In the genomic region with DNA sequence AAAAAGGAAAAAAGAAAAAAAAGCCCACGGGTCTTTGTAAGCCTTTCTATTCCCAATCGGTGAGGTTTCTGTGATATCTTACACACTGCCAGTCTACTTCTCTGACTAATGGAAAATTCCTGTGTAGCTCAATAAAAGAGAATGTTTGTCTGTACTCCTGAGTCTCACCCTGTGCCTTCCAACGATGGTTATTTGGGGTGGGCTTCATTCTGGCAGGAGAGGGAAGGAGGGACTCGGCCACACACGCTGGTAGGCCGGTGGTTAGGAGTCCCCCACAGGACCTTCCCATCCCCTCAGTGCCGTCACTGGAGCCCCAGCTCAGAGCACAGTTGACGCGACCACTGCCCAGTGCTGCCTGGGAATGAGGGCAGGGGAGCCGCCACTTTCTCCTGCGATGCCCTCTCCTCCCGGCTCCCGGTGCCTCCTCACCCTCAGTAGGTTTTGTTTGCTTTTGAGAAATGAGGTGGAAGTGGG, we compare ENCODE assay signal across 8 cellular contexts.
DNase-seq lines count a peak whose midpoint lies in the region; ATAC-seq and TF ChIP-seq lines count a peak whose summit lies in the region.

No MANE protein-coding gene starts in this region.

- no peak for DNase-seq in Right ventricle myocardium inferior (ENCODE audit: missing footprints)
- no peak for DNase-seq in cardiac septum (ENCODE audit: low spot score)
- DNase-seq in activated CD4-positive, alpha-beta memory T cell treated with anti-CD3 and anti-CD28 coated beads for 36 hours = peak; percentile 8
- DNase-seq in foreskin fibroblast = peak; percentile 18 to 52
- no peak for DNase-seq in prostate gland (ENCODE audit: low spot score)
- no peak for DNase-seq in hypothalamus (lab: John Stamatoyannopoulos, UW)
- DNase-seq in NCI-H226 = no peak
- no peak for DNase-seq in NCI-H1105 (lab: John Stamatoyannopoulos, UW)

- TF ChIP-seq CTCF in foreskin fibroblast (IDR thresholded peaks at IDR 0.05; ENCODE audit: low read depth, low read length) (no peak), prostate gland (IDR thresholded peaks at IDR 0.05) (no peak)

- TF ChIP-seq POLR2A in prostate gland (IDR thresholded peaks at IDR 0.05) = no peak

- CTCF ChIA-PET in activated CD4-positive, alpha-beta memory T cell treated with anti-CD3 and anti-CD28 coated beads for 36 hours (lab: Charles Lee) = interaction anchor here (0.9 to 1.8 kb wide), 4 partner anchors 12 to 414 kb away, joined by 3 to 11 read pairs (median 6); partner anchors contain the start of gene AMFR

- peak overlapping the region; percentile 26 to 57 for H3K27ac ChIP-seq in prostate gland

- H3K36me3 ChIP-seq in prostate gland = no peaks in the 10 kb centered on the region

- H3K4me3 Mint-ChIP-seq in activated CD4-positive, alpha-beta memory T cell treated with anti-CD3 and anti-CD28 coated beads for 36 hours = no peak overlapping the region

- H3K27me3 ChIP-seq in prostate gland (replicated peaks; ENCODE audit: insufficient read depth) = no peaks in the 10 kb centered on the region

- intact Hi-C loops in Right ventricle myocardium inferior (cut with DNase I) (no loop called here), cardiac septum (cut with DNase I) (no loop called here), prostate gland (cut with DNase I) (no loop called here)
- intact Hi-C loops in activated CD4-positive, alpha-beta memory T cell treated with anti-CD3 and anti-CD28 coated beads for 36 hours (cut with micrococcal nuclease) = loop anchor here (1.0 to 5.0 kb wide), 3 partner anchors 68 to 155 kb away; partner anchors contain the start of genes AMFR, NUDT21 and OGFOD1

- peak overlapping the region; percentile 47 to 57 for H3K4me3 ChIP-seq in foreskin fibroblast (ENCODE audit: low read depth in 1 of 2, low read length in 2 of 2)
- H3K4me3 ChIP-seq in prostate gland = peak overlapping the region in 1 of 2 donors; percentile 27

- peaks cover 23% of the 10 kb centered on the region for H3K4me1 Mint-ChIP-seq in activated CD4-positive, alpha-beta memory T cell treated with anti-CD3 and anti-CD28 coated beads for 36 hours (ENCODE audit: low read depth)

- H3K27ac Mint-ChIP-seq in activated CD4-positive, alpha-beta memory T cell treated with anti-CD3 and anti-CD28 coated beads for 36 hours = peak overlapping the region; percentile 89

- H3K9me3 Mint-ChIP-seq in activated CD4-positive, alpha-beta memory T cell treated with anti-CD3 and anti-CD28 coated beads for 36 hours = no peaks in the 10 kb centered on the region

- no peaks in the 10 kb centered on the region for H3K27me3 Mint-ChIP-seq in activated CD4-positive, alpha-beta memory T cell treated with anti-CD3 and anti-CD28 coated beads for 36 hours

- 37% methylated on average over 13 of the region's 13 CpGs for WGBS in prostate gland

- POLR2A ChIA-PET in activated CD4-positive, alpha-beta memory T cell treated with anti-CD3 and anti-CD28 coated beads for 36 hours (lab: Charles Lee) = interaction anchor here (1.1 kb wide), 2 partner anchors 71 to 94 kb away, joined by 3 to 4 read pairs; partner anchors contain the start of genes NUDT21 and OGFOD1

- no peaks in the 10 kb centered on the region for H3K4me1 ChIP-seq in prostate gland (replicated peaks)

- ATAC-seq in Right ventricle myocardium inferior = peak; percentile 9

- H3K9me3 ChIP-seq in prostate gland = no peaks in the 10 kb centered on the region

- H3K36me3 Mint-ChIP-seq in activated CD4-positive, alpha-beta memory T cell treated with anti-CD3 and anti-CD28 coated beads for 36 hours = peaks cover under 1% of the 10 kb centered on the region

Comparison
In these comparisons a context has a peak if more than half of its experiments do, and no peak if none do; other contexts are left out.
1. DNase-seq: peak in activated CD4-positive, alpha-beta memory T cell treated with anti-CD3 and anti-CD28 coated beads for 36 hours (single experiment) and foreskin fibroblast (2 of 2); none in Right ventricle myocardium inferior (single experiment), cardiac septum (single experiment), prostate gland (single experiment), hypothalamus (0 of 51), NCI-H226 (single experiment) and NCI-H1105 (single experiment).